ENCODE assay signal across 19 cellular contexts in the genomic region with DNA sequence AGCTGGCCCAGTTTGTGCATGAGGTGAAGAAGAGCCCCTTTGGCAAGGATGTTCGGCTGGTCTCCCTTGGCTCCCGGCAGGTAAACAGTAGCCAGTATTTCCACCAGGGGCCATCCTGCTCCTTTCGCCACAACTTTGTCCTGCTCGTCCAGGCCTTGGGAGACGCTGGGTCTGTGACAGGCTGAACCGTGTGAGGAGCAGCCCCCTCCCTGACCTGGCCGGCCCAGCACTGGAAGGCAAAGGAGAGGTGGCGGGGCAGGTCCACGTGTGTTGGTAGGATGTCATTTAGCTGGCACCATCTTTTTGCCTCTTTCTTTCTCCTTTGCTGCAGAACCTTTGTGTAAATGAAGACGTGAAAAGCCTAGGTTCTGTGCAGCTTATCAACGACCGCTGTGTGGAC.
"Had no signal": no experiment of that assay in that cellular context is flagged by ENCODE, and none has a peak within 500 bp of the region (broad histone marks: within the 10 kb centered on the region; RNA-seq: fewer than 3 reads in every experiment).

No MANE protein-coding gene starts in this region.

- H3K4me3 Mint-ChIP-seq: effector memory CD8-positive, alpha-beta T cell; immature natural killer cell; mesothelial cell of epicardium had no signal

- H3K4me3 ChIP-seq: coronary artery, dorsolateral prefrontal cortex, esophagus muscularis mucosa, gastroesophageal sphincter, heart left ventricle, hepatocyte, left lung, lower lobe of right lung, mucosa of descending colon had no signal

- H2AFZ ChIP-seq: hepatocyte had no signal

- H3K27me3 ChIP-seq: dorsolateral prefrontal cortex, esophagus muscularis mucosa, foreskin keratinocyte, gastroesophageal sphincter, heart left ventricle, hepatocyte, left lung had no signal

- H3K79me2 ChIP-seq: hepatocyte had no signal

- H3K4me1 ChIP-seq: esophagus muscularis mucosa, foreskin keratinocyte, gastroesophageal sphincter, heart left ventricle, left lung, lower lobe of right lung had no signal

- H3K9me3 Mint-ChIP-seq: effector memory CD8-positive, alpha-beta T cell; immature natural killer cell; mesothelial cell of epicardium had no signal

- H3K36me3 ChIP-seq: lower lobe of right lung had no signal

- ATAC-seq: effector memory CD8-positive, alpha-beta T cell; foreskin keratinocyte; gastroesophageal sphincter; heart left ventricle; left cardiac atrium; left lung; left ventricle myocardium superior; lower lobe of right lung; mucosa of descending colon had no signal

- H3K4me2 ChIP-seq: hepatocyte had no signal

- DNase-seq: dermis blood vessel endothelial cell; dorsolateral prefrontal cortex; effector CD8-positive, alpha-beta T cell; effector memory CD8-positive, alpha-beta T cell; foreskin keratinocyte; heart left ventricle; hypothalamus; immature natural killer cell; left cardiac atrium; left ventricle myocardium superior; lower lobe of right lung; mesenchymal stem cell; mucosa of descending colon had no signal

- H3K4me1 Mint-ChIP-seq: immature natural killer cell, mesothelial cell of epicardium had no signal

- H3K27ac ChIP-seq: coronary artery, dorsolateral prefrontal cortex, esophagus muscularis mucosa, foreskin keratinocyte, gastroesophageal sphincter, heart left ventricle, hepatocyte, left lung, lower lobe of right lung had no signal

- H3K27me3 Mint-ChIP-seq: effector memory CD8-positive, alpha-beta T cell had no signal

- H3K9me3 ChIP-seq: esophagus muscularis mucosa, gastroesophageal sphincter, heart left ventricle, left lung, lower lobe of right lung, mucosa of descending colon had no signal

- H3K27ac Mint-ChIP-seq: immature natural killer cell, mesothelial cell of epicardium had no signal
